34 cellular contexts compared by ENCODE assay signal in the genomic region with DNA sequence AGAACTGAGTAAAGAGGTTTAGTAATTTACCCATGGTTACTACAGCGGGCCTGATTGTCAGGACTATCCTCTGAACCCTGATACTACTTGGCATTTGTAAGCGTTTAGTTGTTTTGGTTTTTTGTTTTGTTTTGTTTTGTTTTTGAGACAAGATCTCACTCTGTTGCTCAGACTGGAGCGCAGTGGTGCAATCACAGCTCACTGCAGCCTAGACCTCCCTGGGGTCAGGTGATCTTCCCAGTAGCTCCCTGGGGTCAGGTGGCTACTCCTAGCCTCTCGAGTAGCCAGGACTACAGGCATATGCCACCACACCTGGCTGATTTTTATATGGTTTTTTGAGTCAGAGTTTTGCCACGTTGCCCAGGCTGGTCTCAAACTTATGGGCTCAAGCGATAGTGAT.
"Had no signal": no experiment of that assay in that cellular context is flagged by ENCODE, and none has a peak within 500 bp of the region (broad histone marks: within the 10 kb centered on the region; RNA-seq: fewer than 3 reads in every experiment).

No MANE protein-coding gene starts in this region.

- H3K27me3 ChIP-seq: adrenal gland, breast epithelium, colonic mucosa, esophagus squamous epithelium, gastrocnemius medialis, hepatocyte, neural progenitor cell, spleen, testis, transverse colon had no signal

- H3K27ac Mint-ChIP-seq: activated CD4-positive, alpha-beta memory T cell treated with anti-CD3 and anti-CD28 coated beads for 36 hours; activated CD4-positive, alpha-beta T cell treated with anti-CD3 and anti-CD28 coated beads, Interleukin-2, amount 10 ng/mL, durations not matched to agents 24 days and 14 days; activated naive CD4-positive, alpha-beta T cell treated with anti-CD3 and anti-CD28 coated beads for 36 hours; activated naive CD8-positive, alpha-beta T cell treated with anti-CD3 and anti-CD28 coated beads for 36 hours; activated T-helper 1 cell treated with anti-CD3 and anti-CD28 coated beads, Interleukin-12 subunit alpha, Interleukin-12 subunit beta, Interleukin-2, Interleukin-4 antibody, amounts not matched to agents 30 ng/mL and 10 ng/mL and 1 ng/mL, durations not matched to agents 14 hours and 24 hours and 36 hours; naive thymus-derived CD8-positive, alpha-beta T cell; neural progenitor cell; T-helper 17 cell had no signal

- H3K4me1 Mint-ChIP-seq: activated CD4-positive, alpha-beta T cell treated with anti-CD3 and anti-CD28 coated beads, Interleukin-2, amount 10 ng/mL, durations not matched to agents 24 days and 14 days; activated naive CD8-positive, alpha-beta T cell treated with anti-CD3 and anti-CD28 coated beads for 36 hours; T-helper 17 cell had no signal

- H2AFZ ChIP-seq: hepatocyte, neural progenitor cell had no signal

- H3K4me1 ChIP-seq: breast epithelium, colonic mucosa, esophagus squamous epithelium, neural progenitor cell, testis had no signal

- H3K4me3 Mint-ChIP-seq: activated CD4-positive, alpha-beta memory T cell treated with anti-CD3 and anti-CD28 coated beads for 36 hours; activated CD4-positive, alpha-beta T cell treated with anti-CD3 and anti-CD28 coated beads, Interleukin-2, amount 10 ng/mL, durations not matched to agents 24 days and 14 days; activated naive CD4-positive, alpha-beta T cell treated with anti-CD3 and anti-CD28 coated beads for 36 hours; activated naive CD8-positive, alpha-beta T cell treated with anti-CD3 and anti-CD28 coated beads for 36 hours; activated T-helper 1 cell treated with anti-CD3 and anti-CD28 coated beads, Interleukin-12 subunit alpha, Interleukin-12 subunit beta, Interleukin-2, Interleukin-4 antibody, amounts not matched to agents 30 ng/mL and 10 ng/mL and 1 ng/mL, durations not matched to agents 14 hours and 24 hours and 36 hours; naive thymus-derived CD8-positive, alpha-beta T cell; neural progenitor cell; T-helper 17 cell had no signal

- H3K36me3 ChIP-seq: adrenal gland, breast epithelium, colonic mucosa, gastrocnemius medialis, transverse colon, WERI-Rb-1 had no signal

- ATAC-seq: gastrocnemius medialis; naive thymus-derived CD8-positive, alpha-beta T cell; right cardiac atrium; T-helper 17 cell had no signal

- H3K79me2 ChIP-seq: hepatocyte had no signal

- DNase-seq: activated CD4-positive, alpha-beta memory T cell treated with anti-CD3 and anti-CD28 coated beads for 36 hours; activated CD4-positive, alpha-beta T cell treated with anti-CD3 and anti-CD28 coated beads, Interleukin-2, amount 10 ng/mL, durations not matched to agents 24 days and 14 days; activated CD4-positive, CD25-positive, alpha-beta regulatory T cell treated with anti-CD3 and anti-CD28 coated beads, Interleukin-2, amount 50 U/mL, for 72 hours; activated CD8-positive, alpha-beta memory T cell treated with anti-CD3 and anti-CD28 coated beads, Interleukin-2, amount 50 U/mL, for 4 hours; activated effector memory CD4-positive, alpha-beta T cell treated with anti-CD3 and anti-CD28 coated beads, Interleukin-2, amount 50 U/mL, for 16 hours; activated naive CD4-positive, alpha-beta T cell treated with anti-CD3 and anti-CD28 coated beads for 36 hours; activated naive CD8-positive, alpha-beta T cell treated with anti-CD3 and anti-CD28 coated beads for 36 hours; activated T-cell treated with anti-CD3 and anti-CD28 coated beads, Interleukin-2, amount 50 U/mL, for 1 hour; adrenal gland; central memory CD4-positive, alpha-beta T cell; colonic mucosa; effector CD8-positive, alpha-beta T cell; esophagus squamous epithelium; gastrocnemius medialis; glutamatergic neuron; midbrain; naive thymus-derived CD8-positive, alpha-beta T cell; occipital lobe; posterior cingulate gyrus; right cardiac atrium; spleen; stimulated activated naive CD4-positive, alpha-beta T cell; T-helper 17 cell; T1000; testis; transverse colon; WERI-Rb-1 had no signal

- H3K27ac ChIP-seq: breast epithelium, colonic mucosa, epithelial cell of prostate, esophagus squamous epithelium, gastrocnemius medialis, hepatocyte, neural progenitor cell, spleen, testis, transverse colon, WERI-Rb-1 had no signal

- FAIRE-seq: endometrium, urothelium cell line had no signal

- H3K4me3 ChIP-seq: adrenal gland, breast epithelium, colonic mucosa, esophagus squamous epithelium, gastrocnemius medialis, hepatocyte, neural progenitor cell, spleen, testis, transverse colon had no signal

- H3K27me3 Mint-ChIP-seq: activated CD4-positive, alpha-beta memory T cell treated with anti-CD3 and anti-CD28 coated beads for 36 hours; activated CD4-positive, alpha-beta T cell treated with anti-CD3 and anti-CD28 coated beads, Interleukin-2, amount 10 ng/mL, durations not matched to agents 24 days and 14 days; activated naive CD8-positive, alpha-beta T cell treated with anti-CD3 and anti-CD28 coated beads for 36 hours; naive thymus-derived CD8-positive, alpha-beta T cell; T-helper 17 cell had no signal
